Comparison of ENCODE assay signal across 8 cellular contexts in the genomic region with DNA sequence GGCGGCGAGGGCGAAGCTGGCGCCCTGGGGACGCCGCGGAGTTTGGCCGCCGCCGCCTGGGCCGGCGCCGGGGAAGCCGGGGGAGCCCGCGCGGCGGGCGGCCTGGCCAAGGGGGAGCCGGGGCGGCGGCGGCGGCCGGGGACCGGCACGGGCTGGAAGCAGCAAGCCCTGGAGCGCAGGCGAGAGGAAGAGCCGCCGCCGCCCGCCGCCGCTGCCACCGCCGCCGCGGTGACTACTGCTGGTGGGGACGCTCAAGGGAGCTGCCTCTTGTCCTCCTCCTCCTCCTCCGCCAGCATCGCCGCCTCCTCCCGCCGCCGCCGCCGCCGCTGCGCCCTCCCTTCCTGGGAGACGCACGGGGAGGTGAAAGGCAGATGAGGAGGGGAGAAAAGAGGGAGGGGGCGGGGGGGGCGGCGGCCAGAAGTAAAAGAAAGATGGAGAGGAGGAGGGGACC. TPM values are rescaled to one million over a fixed set of nuclear protein-coding genes. Genes with fewer than 3 reads are reported as not detected.
DNase-seq lines count a peak whose midpoint lies in the region; ATAC-seq and TF ChIP-seq lines count a peak whose summit lies in the region.

No MANE protein-coding gene starts in this region.

- WGBS in mesendoderm (ENCODE audit: extremely low coverage, insufficient coverage, low lambda C conversion rate), result no CpG with 5 or more reads among the region's 55 CpGs

- intact Hi-C loops in Right ventricle myocardium superior (cut with DNase I) (loop anchor here (10.0 kb wide), 1 partner anchor 217 kb away; no protein-coding TSS in a partner anchor), cardiac septum (cut with DNase I) (loop anchor here (5.0 kb wide), 6 partner anchors 40 to 215 kb away; no protein-coding TSS in a partner anchor), uterus (cut with DNase I; ENCODE audit: low total_unique reads) (no loop called here)

- H3K4me3 ChIP-seq in mesendoderm (ENCODE audit: low read length) (peak overlapping the region; percentile 62), uterus (peak overlapping the region; percentile 57 to 58)

- H2AK5ac ChIP-seq in mesendoderm (ENCODE audit: low read length), result no peak overlapping the region

- ATAC-seq in Right ventricle myocardium superior (ENCODE audit: poor library complexity), result peak; percentile 0
- ATAC-seq in HG03095 (IDR thresholded peaks at IDR 0.05; ENCODE audit: unreplicated experiment), result no peak
- ATAC-seq in GM21390 (IDR thresholded peaks at IDR 0.05; ENCODE audit: unreplicated experiment), result no peak

- peaks cover 14% of the 10 kb centered on the region for H3K4me1 ChIP-seq in mesendoderm (ENCODE audit: control insufficient read depth, low read depth, low read length)
- H3K4me1 ChIP-seq in uterus, result peaks cover 0 to 9% of the 10 kb centered on the region in 2 donors

- DNase-seq in Right ventricle myocardium superior, result peak; percentile 57
- DNase-seq in cardiac septum (ENCODE audit: low spot score), result no peak
- peak; percentile 50 for DNase-seq in dermis blood vessel endothelial cell
- DNase-seq in mesendoderm, result peak; percentile 74
- no peak for DNase-seq in uterus
- DNase-seq in cerebellum (ENCODE audit: low spot score), result no peak

- H3K9me3 ChIP-seq in uterus, result no peaks in the 10 kb centered on the region

- TF ChIP-seq CTCF in uterus (IDR thresholded peaks at IDR 0.05), result no peak

- TF ChIP-seq POLR2A in uterus (IDR thresholded peaks at IDR 0.05), result no peak

- H3K36me3 ChIP-seq in mesendoderm (ENCODE audit: control insufficient read depth, insufficient read depth, low read length) (no peaks in the 10 kb centered on the region), uterus (no peaks in the 10 kb centered on the region)

- peak overlapping the region; percentile 81 for H3K9ac ChIP-seq in mesendoderm (ENCODE audit: low read length)

- no peak overlapping the region for H4K5ac ChIP-seq in mesendoderm (ENCODE audit: low read length)

- H2BK5ac ChIP-seq in mesendoderm (ENCODE audit: low read length), result no peak overlapping the region

- H3K27me3 ChIP-seq in mesendoderm (ENCODE audit: insufficient read depth, low read length, poor library complexity) (peaks cover 24% of the 10 kb centered on the region), uterus (peaks cover 8 to 27% of the 10 kb centered on the region in 2 donors)

- peak overlapping the region; percentile 92 for H3K56ac ChIP-seq in mesendoderm (ENCODE audit: low read length)

- no peak overlapping the region for H2BK120ac ChIP-seq in mesendoderm (ENCODE audit: low read depth, low read length)

- H3K23ac ChIP-seq in mesendoderm (ENCODE audit: low read length), result no peak overlapping the region

- no peak overlapping the region for H3K4ac ChIP-seq in mesendoderm (ENCODE audit: low read depth, low read length)

- peaks cover 7% of the 10 kb centered on the region for H3K79me1 ChIP-seq in mesendoderm (ENCODE audit: low read length)

- H3K4me2 ChIP-seq in mesendoderm (ENCODE audit: low read length), result peak overlapping the region; percentile 95

- H3K27ac ChIP-seq in mesendoderm (ENCODE audit: low read depth, low read length) (no peak overlapping the region), uterus (peak overlapping the region; percentile 73 to 81)

- no peak overlapping the region for H2BK15ac ChIP-seq in mesendoderm (replicated peaks; ENCODE audit: low read depth)

- H4K8ac ChIP-seq in mesendoderm (ENCODE audit: low read depth, low read length), result no peak overlapping the region

- peaks cover 2% of the 10 kb centered on the region for H3K79me2 ChIP-seq in mesendoderm (ENCODE audit: control insufficient read depth, insufficient read depth, low read length)

- H3K18ac ChIP-seq in mesendoderm (ENCODE audit: low read length), result peak overlapping the region; percentile 86

RNA-seq across cellular contexts. Expression of a gene that starts 1.0 kb away (rescaled TPM):
- total RNA-seq in Right ventricle myocardium superior (11.6 TPM), cardiac septum (25.1 TPM), dermis blood vessel endothelial cell (9.7 and 12.2 TPM in 2 replicates), uterus (10 to 100 TPM; 13.0 to 73.5 (median 36.4) TPM), cerebellum (41.5 TPM)
- 0.94 TPM for polyA plus RNA-seq in mesendoderm (2013, experiment 1 of 2)
- 0.97 TPM for polyA plus RNA-seq in mesendoderm (2013, experiment 2 of 2)

Comparison
In these comparisons a context has a peak if more than half of its experiments do, and no peak if none do; other contexts are left out.
1. DNase-seq: peak in Right ventricle myocardium superior (single experiment), dermis blood vessel endothelial cell (single experiment) and mesendoderm (single experiment); none in cardiac septum (single experiment), uterus (0 of 2) and cerebellum (single experiment).